Comparison of ENCODE assay signal across 19 cellular contexts in genomic region chr20:24580855-24581254, GRCh38.
DNase-seq lines count a peak whose midpoint lies in the region; ATAC-seq and TF ChIP-seq lines count a peak whose summit lies in the region.
"Had no signal": no experiment of that assay in that cellular context is flagged by ENCODE, and none has a peak within 500 bp of the region (broad histone marks: within the 10 kb centered on the region; RNA-seq: fewer than 3 reads in every experiment).

No MANE protein-coding gene starts in this region.

- H3K14ac ChIP-seq in neuronal stem cell (ENCODE audit: low read length), result no peak overlapping the region

- no peak overlapping the region for H2BK5ac ChIP-seq in neuronal stem cell (ENCODE audit: low read length)

- no peak for TF ChIP-seq POLR2A in vagina (IDR thresholded peaks at IDR 0.05)

- intact Hi-C loops in vagina (cut with DNase I), result no loop called here

- H3K27ac ChIP-seq in angular gyrus (ENCODE audit: low read depth, low read length) (peak overlapping the region; percentile 38), neuronal stem cell (replicated peaks; ENCODE audit: low read length) (no peak overlapping the region), vagina (no peak overlapping the region)

- no peak overlapping the region for H2AFZ ChIP-seq in neuronal stem cell (ENCODE audit: low read length)

- H3K9ac ChIP-seq in neuronal stem cell (ENCODE audit: low read depth, low read length, poor library complexity), result no peak overlapping the region

- H3K4me2 ChIP-seq in neuronal stem cell (ENCODE audit: insufficient read depth, low read length, poor library complexity, severe bottlenecking), result no peak overlapping the region

- no peak overlapping the region for H3K23ac ChIP-seq in neuronal stem cell (ENCODE audit: low read depth, low read length, poor library complexity)

- ATAC-seq in GM21381 (IDR thresholded peaks at IDR 0.05; ENCODE audit: unreplicated experiment), result no peak
- ATAC-seq: GM12878, HepG2 had no signal

- no peak overlapping the region for H3K4ac ChIP-seq in neuronal stem cell (ENCODE audit: low read length)

- H3K9me3 ChIP-seq in neuronal stem cell (replicated peaks in 1 of 2; ENCODE audit: control insufficient read depth in 2 of 2, insufficient read depth in 1 of 2, low read depth in 1 of 2, low read length in 2 of 2) (peaks cover 0 to 3% of the 10 kb centered on the region in 2 donors), vagina (no peaks in the 10 kb centered on the region), BE2C (no peaks in the 10 kb centered on the region)

- H3K18ac ChIP-seq in neuronal stem cell (ENCODE audit: low read length), result peak overlapping the region; percentile 49

- no peaks in the 10 kb centered on the region for H3K79me1 ChIP-seq in neuronal stem cell (ENCODE audit: low read depth, low read length)

- peak; percentile 21 for DNase-seq in HT1080 (ENCODE audit: low read depth)
- DNase-seq in neuronal stem cell (ENCODE audit: low spot score), result no peak
- peak; percentile 54 to 58 for DNase-seq in vagina (ENCODE audit: extremely low spot score in 2 of 2)
- DNase-seq in BE2C, result no peak
- no peak for DNase-seq in T-helper 9 cell
- DNase-seq: C1 segment of cervical spinal cord; CD4-positive, CD25-positive, alpha-beta regulatory T cell; CD8-positive, alpha-beta memory T cell; COR-L47; DMS 273 treated with DMSO at 0.1 percent for 48 hours; DMS53; DND-41; EL; GOT3; H9 had no signal

- H3K36me3 ChIP-seq in neuronal stem cell (replicated peaks in 1 of 2; ENCODE audit: control insufficient read depth in 2 of 2, insufficient read depth in 2 of 2, low read length in 2 of 2) (peaks cover 0 to 2% of the 10 kb centered on the region in 2 donors), vagina (no peaks in the 10 kb centered on the region), BE2C (no peaks in the 10 kb centered on the region)

- H3K27me3 ChIP-seq in neuronal stem cell (ENCODE audit: control insufficient read depth in 3 of 3, insufficient read depth in 3 of 3, low read depth in 1 of 3, low read length in 3 of 3), result no peaks in the 10 kb centered on the region
- H3K27me3 ChIP-seq in vagina, result no peaks in the 10 kb centered on the region
- H3K27me3 ChIP-seq in BE2C, result no peaks in the 10 kb centered on the region

- no peak overlapping the region for H2BK12ac ChIP-seq in neuronal stem cell (ENCODE audit: low read length)

- H4K8ac ChIP-seq in neuronal stem cell (ENCODE audit: low read depth, low read length), result no peak overlapping the region

- no CpG with 5 or more reads among the region's 10 CpGs for WGBS in neuronal stem cell (ENCODE audit: extremely low coverage in 2 of 2, insufficient read length in 2 of 2, insufficient replicate concordance in 1 of 2), 2 donors

- H3K4me3 ChIP-seq in neuronal stem cell (ENCODE audit: low read length in 2 of 2) (no peak overlapping the region), vagina (no peak overlapping the region), BE2C (ENCODE audit: low read depth, low read length) (no peak overlapping the region)
- H3K4me3 ChIP-seq: GM12878 had no signal

- peaks cover 0 to 4% of the 10 kb centered on the region in 2 donors for H3K4me1 ChIP-seq in neuronal stem cell (ENCODE audit: control insufficient read depth in 2 of 2, insufficient read depth in 1 of 2, low read depth in 1 of 2, low read length in 2 of 2)
- H3K4me1 ChIP-seq in vagina, result no peaks in the 10 kb centered on the region
- no peaks in the 10 kb centered on the region for H3K4me1 ChIP-seq in BE2C

- H2BK120ac ChIP-seq in neuronal stem cell (ENCODE audit: low read depth, low read length), result no peak overlapping the region

- no peak overlapping the region for H2BK15ac ChIP-seq in neuronal stem cell (ENCODE audit: low read length)

- TF ChIP-seq CTCF in vagina (IDR thresholded peaks at IDR 0.05) (no peak), BE2C (IDR thresholded peaks at IDR 0.05; ENCODE audit: low read depth, low read length) (no peak)

- no peak overlapping the region for H2AK5ac ChIP-seq in neuronal stem cell (ENCODE audit: low read depth, low read length)

- no peak overlapping the region for H4K91ac ChIP-seq in neuronal stem cell (ENCODE audit: low read depth, low read length, poor library complexity)

Comparison
In these comparisons a context has a peak if more than half of its experiments do, and no peak if none do; other contexts are left out.
1. DNase-seq: peak in HT1080 (single experiment) and vagina (2 of 2); none in neuronal stem cell (single experiment), BE2C (single experiment) and T-helper 9 cell (single experiment).